Comparison of ENCODE assay signal across 8 cellular contexts in the genomic region with DNA sequence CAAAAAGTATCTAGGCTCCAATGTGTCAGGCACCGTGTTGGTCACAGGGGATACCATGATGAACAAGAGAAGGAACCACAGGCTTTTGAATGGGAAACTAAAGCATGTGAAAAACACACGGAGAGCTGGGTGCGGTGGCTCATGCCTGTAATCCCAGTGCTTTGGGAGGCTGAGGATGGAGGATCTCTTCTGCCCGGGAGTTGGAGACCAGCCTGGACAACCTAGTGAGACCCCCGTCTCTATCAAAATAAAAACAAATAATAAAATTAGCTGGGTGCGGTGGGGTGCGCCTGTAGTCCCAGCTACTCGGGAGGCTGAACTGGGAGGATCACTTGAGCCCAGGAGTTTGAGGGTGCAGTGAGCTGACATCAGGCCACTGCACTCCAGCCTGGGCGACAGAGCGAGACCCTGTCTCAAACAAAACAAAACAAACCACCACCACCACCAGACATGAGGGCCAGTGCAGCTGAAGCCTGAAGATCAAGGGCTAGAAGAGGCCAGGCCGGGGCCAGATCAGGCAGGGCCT. TPM values are rescaled to one million over a fixed set of nuclear protein-coding genes. Genes with fewer than 3 reads are reported as not detected.
DNase-seq lines count a peak whose midpoint lies in the region; ATAC-seq and TF ChIP-seq lines count a peak whose summit lies in the region.

No MANE protein-coding gene starts in this region.

- H3K4me2 ChIP-seq in fibroblast of lung (ENCODE audit: extremely low read depth, insufficient read depth, low read length), result peak overlapping the region; percentile 92

- H3K27me3 ChIP-seq in RWPE2 (ENCODE audit: insufficient read depth, poor library complexity, severe bottlenecking) (no peaks in the 10 kb centered on the region), fibroblast of lung (ENCODE audit: control insufficient read depth, insufficient read depth, low read length) (no peaks in the 10 kb centered on the region), sigmoid colon (no peaks in the 10 kb centered on the region)

- H3K9me3 ChIP-seq in RWPE2 (ENCODE audit: severe bottlenecking) (no peaks in the 10 kb centered on the region), fibroblast of lung (ENCODE audit: control insufficient read depth, insufficient read depth, low read depth, low read length) (no peaks in the 10 kb centered on the region), sigmoid colon (no peaks in the 10 kb centered on the region)

- intact Hi-C loops in sigmoid colon (cut with DNase I), result loop anchor here (1.0 to 10.0 kb wide), 3 partner anchors 12 to 173 kb away; partner anchors contain the start of genes MBLAC1 and TRIM4

- ATAC-seq in GM18498 (IDR thresholded peaks at IDR 0.05; ENCODE audit: unreplicated experiment) (peak; percentile 6), RWPE2 (ENCODE audit: low read depth) (no peak), HG02763 (IDR thresholded peaks at IDR 0.05; ENCODE audit: unreplicated experiment) (no peak)

- H3K27ac ChIP-seq in RWPE2 (ENCODE audit: poor library complexity, severe bottlenecking) (peak overlapping the region; percentile 90), fibroblast of lung (ENCODE audit: insufficient read depth, low read length) (peak overlapping the region; percentile 91), sigmoid colon (peak overlapping the region; percentile 86 to 94 (median 88))

- H3K4me3 ChIP-seq in RWPE2 (ENCODE audit: severe bottlenecking) (peak overlapping the region; percentile 56), fibroblast of lung (replicated peaks in 1 of 4; ENCODE audit: control extremely low read depth in 1 of 4, insufficient read depth in 1 of 4, low read depth in 3 of 4, low read length in 4 of 4) (peak overlapping the region; percentile 55 to 93 (median 82)), sigmoid colon (peak overlapping the region; percentile 54 to 91 (median 71))

- TF ChIP-seq CTCF in RWPE2 (IDR thresholded peaks at IDR 0.05; ENCODE audit: poor library complexity, severe bottlenecking) (no peak), fibroblast of lung (conservative IDR thresholded peaks at IDR 0.05 in 1 of 2, IDR thresholded peaks at IDR 0.05 in 1 of 2; ENCODE audit: low read depth in 1 of 2, low read length in 2 of 2) (no peak), sigmoid colon (IDR thresholded peaks at IDR 0.05) (no peak)

- H3K4me1 ChIP-seq in RWPE2 (ENCODE audit: insufficient read depth, poor library complexity, severe bottlenecking) (peaks cover 15% of the 10 kb centered on the region), fibroblast of lung (ENCODE audit: control insufficient read depth, extremely low read depth, insufficient read depth, low read length) (peaks cover 28% of the 10 kb centered on the region), sigmoid colon (peaks cover 0 to 51% (median 44%) of the 10 kb centered on the region in 4 donors)

- DNase-seq in RWPE2 (ENCODE audit: low spot score) (no peak), fibroblast of lung (ENCODE audit: low read depth in 2 of 2) (no peak), sigmoid colon (no peak), NCI-H748 (lab: John Stamatoyannopoulos, UW; ENCODE audit: unreplicated experiment) (no peak), NCI-H146 treated with DMSO at 0.1 percent for 48 hours (lab: John Stamatoyannopoulos, UW; ENCODE audit: unreplicated experiment) (no peak)
- no peak for DNase-seq in central memory CD4-positive, alpha-beta T cell

- TF ChIP-seq EP300 in sigmoid colon (IDR thresholded peaks at IDR 0.05), result no peak

- H4K20me1 ChIP-seq in fibroblast of lung (ENCODE audit: control insufficient read depth, extremely low read depth, insufficient read depth, low read length), result no peaks in the 10 kb centered on the region

- H3K36me3 ChIP-seq in RWPE2 (ENCODE audit: low read depth), result peaks cover 30% of the 10 kb centered on the region
- peaks cover 25% of the 10 kb centered on the region for H3K36me3 ChIP-seq in fibroblast of lung (ENCODE audit: control insufficient read depth, insufficient read depth, low read length)
- peaks cover 23 to 33% (median 27%) of the 10 kb centered on the region in 4 donors for H3K36me3 ChIP-seq in sigmoid colon

- H3K9ac ChIP-seq in fibroblast of lung (ENCODE audit: insufficient read depth, low read length), result peak overlapping the region; percentile 86

- H3K79me2 ChIP-seq in fibroblast of lung (ENCODE audit: control insufficient read depth, insufficient read depth, low read length), result peaks cover 23% of the 10 kb centered on the region

- no peak for TF ChIP-seq POLR2A in sigmoid colon (IDR thresholded peaks at IDR 0.05)

- peak overlapping the region; percentile 55 for H2AFZ ChIP-seq in fibroblast of lung (ENCODE audit: low read length)

- 70 to 80% methylated on average over 11 of the region's 11 CpGs for WGBS in sigmoid colon, 2 donors

RNA-seq across cellular contexts. Expression of gene COPS6, which starts 0.6 kb away (rescaled TPM):
- total RNA-seq in fibroblast of lung, result 43.1 and 71.0 TPM in 2 replicates
- polyA plus RNA-seq in fibroblast of lung, result 188 and 312 TPM in 2 replicates
- polyA plus RNA-seq in fibroblast of lung (2012), result 187 and 310 TPM in 2 replicates
- 604 and 640 TPM in 2 replicates for polyA minus RNA-seq in fibroblast of lung (ENCODE audit: low replicate concordance)
- total RNA-seq in sigmoid colon, result 10 to 100 TPM; 58.4 to 87.4 (median 68.4) TPM
- 10 to 100 TPM; 80.2 to 91.3 (median 87.1) TPM for polyA plus RNA-seq in sigmoid colon

RNA-seq across cellular contexts. Expression of gene ZNF3, which starts 6.6 kb away (rescaled TPM):
- total RNA-seq in fibroblast of lung, result 26.8 and 30.8 TPM in 2 replicates
- polyA plus RNA-seq in fibroblast of lung, result 19.7 and 20.4 TPM in 2 replicates
- polyA plus RNA-seq in fibroblast of lung (2012), result 12.1 and 13.1 TPM in 2 replicates
- polyA minus RNA-seq in fibroblast of lung (ENCODE audit: low replicate concordance), result 15.8 and 49.9 TPM in 2 replicates
- total RNA-seq in sigmoid colon, result 10 to 100 TPM; 17.9 to 28.0 (median 22.6) TPM
- polyA plus RNA-seq in sigmoid colon, result 10 to 100 TPM; 17.1 to 19.2 (median 18.8) TPM

RNA-seq across cellular contexts. Expression of gene MCM7, which starts 13.0 kb away (rescaled TPM):
- total RNA-seq in fibroblast of lung (16.7 and 24.4 TPM in 2 replicates), sigmoid colon (10 to 100 TPM; 30.7 to 43.6 (median 37.4) TPM)
- polyA plus RNA-seq in fibroblast of lung (34.3 and 110 TPM in 2 replicates), sigmoid colon (10 to 100 TPM; 29.6 to 99.3 (median 32.4) TPM)
- 35.8 and 138 TPM in 2 replicates for polyA plus RNA-seq in fibroblast of lung (2012)
- 53.4 and 271 TPM in 2 replicates for polyA minus RNA-seq in fibroblast of lung (ENCODE audit: low replicate concordance)

RNA-seq across cellular contexts. Expression of gene AP4M1, which starts 13.3 kb away (rescaled TPM):
- 17.2 and 30.3 TPM in 2 replicates for total RNA-seq in fibroblast of lung
- 19.6 and 22.1 TPM in 2 replicates for polyA plus RNA-seq in fibroblast of lung
- polyA plus RNA-seq in fibroblast of lung (2012), result 16.6 and 23.8 TPM in 2 replicates
- 33.3 and 35.8 TPM in 2 replicates for polyA minus RNA-seq in fibroblast of lung (ENCODE audit: low replicate concordance)
- total RNA-seq in sigmoid colon, result 10 to 100 TPM; 18.1 to 26.6 (median 20.8) TPM
- 10 to 100 TPM; 14.6 to 17.3 (median 16.2) TPM for polyA plus RNA-seq in sigmoid colon

RNA-seq across cellular contexts. Expression of gene TAF6, which starts 31.0 kb away (rescaled TPM):
- total RNA-seq in fibroblast of lung (33.1 and 41.5 TPM in 2 replicates), sigmoid colon (10 to 100 TPM; 56.6 to 87.8 (median 65.2) TPM)
- polyA plus RNA-seq in fibroblast of lung (16.2 and 23.6 TPM in 2 replicates), sigmoid colon (10 to 100 TPM; 18.0 to 37.8 (median 18.7) TPM)
- polyA plus RNA-seq in fibroblast of lung (2012), result 51.1 and 72.1 TPM in 2 replicates
- polyA minus RNA-seq in fibroblast of lung (ENCODE audit: low replicate concordance), result 83.9 and 107 TPM in 2 replicates
